13 cellular contexts compared by ENCODE assay signal in genomic region chr2:3595985-3596384, GRCh38. TPM values are rescaled to one million over a fixed set of nuclear protein-coding genes. Genes with fewer than 3 reads are reported as not detected.
A peak's percentile ranks its signal among the peaks of the same experiment; 100 is the strongest.
DNase-seq lines count a peak whose midpoint lies in the region; ATAC-seq and TF ChIP-seq lines count a peak whose summit lies in the region.
"Had no signal": no experiment of that assay in that cellular context is flagged by ENCODE, and none has a peak within 500 bp of the region (broad histone marks: within the 10 kb centered on the region; RNA-seq: fewer than 3 reads in every experiment).

No MANE protein-coding gene starts in this region.

- ATAC-seq in HG02884 (IDR thresholded peaks at IDR 0.05; ENCODE audit: unreplicated experiment) = peak; percentile 92
- peak; percentile 69 for ATAC-seq in activated CD8-positive, alpha-beta T cell treated with anti-CD3 and anti-CD28 coated beads, Interleukin-2, amount 10 ng/mL, durations not matched to agents 7 days and 5 days

- no peak overlapping the region for H3K9ac ChIP-seq in colonic mucosa (ENCODE audit: low read depth in 2 of 2, low read length in 2 of 2)

- H3K27ac Mint-ChIP-seq in activated CD8-positive, alpha-beta T cell treated with anti-CD3 and anti-CD28 coated beads, Interleukin-2, amount 10 ng/mL, durations not matched to agents 7 days and 5 days = no peak overlapping the region

- H3K36me3 Mint-ChIP-seq in activated CD8-positive, alpha-beta T cell treated with anti-CD3 and anti-CD28 coated beads, Interleukin-2, amount 10 ng/mL, durations not matched to agents 7 days and 5 days (ENCODE audit: low read depth) = no peaks in the 10 kb centered on the region

- no peak for TF ChIP-seq CTCF in colonic mucosa (IDR thresholded peaks at IDR 0.05)

- CTCF ChIA-PET in activated CD8-positive, alpha-beta T cell treated with anti-CD3 and anti-CD28 coated beads, Interleukin-2, amount 10 ng/mL, durations not matched to agents 7 days and 5 days (lab: Charles Lee) = no interaction called here

- POLR2A ChIA-PET in activated CD8-positive, alpha-beta T cell treated with anti-CD3 and anti-CD28 coated beads, Interleukin-2, amount 10 ng/mL, durations not matched to agents 7 days and 5 days (lab: Charles Lee) = no interaction called here

- H3K4me3 Mint-ChIP-seq in activated CD8-positive, alpha-beta T cell treated with anti-CD3 and anti-CD28 coated beads, Interleukin-2, amount 10 ng/mL, durations not matched to agents 7 days and 5 days = no peak overlapping the region

- H3K27me3 Mint-ChIP-seq in activated CD8-positive, alpha-beta T cell treated with anti-CD3 and anti-CD28 coated beads, Interleukin-2, amount 10 ng/mL, durations not matched to agents 7 days and 5 days (ENCODE audit: low read depth) = peaks cover 7% of the 10 kb centered on the region

- H3K4me1 Mint-ChIP-seq in activated CD8-positive, alpha-beta T cell treated with anti-CD3 and anti-CD28 coated beads, Interleukin-2, amount 10 ng/mL, durations not matched to agents 7 days and 5 days (ENCODE audit: low read depth) = peaks cover 6% of the 10 kb centered on the region

- H3K27ac ChIP-seq in colonic mucosa = no peak overlapping the region
- H3K27ac ChIP-seq: SK-N-MC had no signal

- H3K9me3 Mint-ChIP-seq in activated CD8-positive, alpha-beta T cell treated with anti-CD3 and anti-CD28 coated beads, Interleukin-2, amount 10 ng/mL, durations not matched to agents 7 days and 5 days (ENCODE audit: insufficient read depth) = no peaks in the 10 kb centered on the region

- no peak overlapping the region for H3K4me3 ChIP-seq in colonic mucosa
- H3K4me3 ChIP-seq: esophagus muscularis mucosa, SK-N-MC had no signal

- peak; percentile 38 for DNase-seq in stimulated activated naive CD4-positive, alpha-beta T cell treated with Interleukin-2 at 50 U/mL for 16 hours (lab: John Stamatoyannopoulos, UW)
- DNase-seq in stimulated activated naive CD4-positive, alpha-beta T cell (lab: John Stamatoyannopoulos, UW) = no peak
- DNase-seq in activated CD8-positive, alpha-beta T cell treated with anti-CD3 and anti-CD28 coated beads, Interleukin-2, amount 10 ng/mL, durations not matched to agents 7 days and 5 days = peak; percentile 31
- DNase-seq in NCI-H2171 treated with DMSO at 0.1 percent for 48 hours (lab: John Stamatoyannopoulos, UW) = no peak
- no peak for DNase-seq in Ammon's horn (ENCODE audit: low spot score)
- DNase-seq in colonic mucosa = no peak
- DNase-seq in NCI-H1105 treated with DMSO at 0.1 percent for 48 hours (lab: John Stamatoyannopoulos, UW) = no peak
- DNase-seq: HCEC 1CT, NCI-H187 treated with DMSO at 0.1 percent for 48 hours had no signal

- intact Hi-C loops in colonic mucosa (cut with DNase I) = no loop called here

- no peaks in the 10 kb centered on the region for H3K36me3 ChIP-seq in colonic mucosa
- H3K36me3 ChIP-seq: esophagus muscularis mucosa had no signal

- no peaks in the 10 kb centered on the region for H3K9me3 ChIP-seq in colonic mucosa
- H3K9me3 ChIP-seq: esophagus muscularis mucosa had no signal

- no peaks in the 10 kb centered on the region for H3K4me1 ChIP-seq in colonic mucosa

- H3K27me3 ChIP-seq in colonic mucosa = no peaks in the 10 kb centered on the region
- H3K27me3 ChIP-seq: esophagus muscularis mucosa had no signal

RNA-seq across cellular contexts. Expression of gene COLEC11, which starts 1.1 kb away (rescaled TPM):
- not detected for total RNA-seq in activated CD8-positive, alpha-beta T cell treated with anti-CD3 and anti-CD28 coated beads, Interleukin-2, amount 10 ng/mL, durations not matched to agents 7 days and 5 days
- under 1 TPM; 0.47 to 0.80 TPM for total RNA-seq in colonic mucosa
- total RNA-seq: mononuclear cell had no signal

RNA-seq across cellular contexts. Expression of gene RPS7, which starts 20.9 kb away (rescaled TPM):
- 1,000 to 10,000 TPM; 1,229 to 1,232 TPM for total RNA-seq in activated CD8-positive, alpha-beta T cell treated with anti-CD3 and anti-CD28 coated beads, Interleukin-2, amount 10 ng/mL, durations not matched to agents 7 days and 5 days
- total RNA-seq in colonic mucosa = 1,000 to 10,000 TPM in 1 of 2 donors, 100 to 1,000 TPM in 1; 941 to 1,015 TPM

RNA-seq across cellular contexts. Expression of gene RNASEH1, which starts 37.9 kb away (rescaled TPM):
- 10 to 100 TPM; 27.1 to 28.9 TPM for total RNA-seq in activated CD8-positive, alpha-beta T cell treated with anti-CD3 and anti-CD28 coated beads, Interleukin-2, amount 10 ng/mL, durations not matched to agents 7 days and 5 days
- 10 to 100 TPM; 13.3 to 18.8 TPM for total RNA-seq in colonic mucosa

Comparison
In these comparisons a context has a peak if more than half of its experiments do, and no peak if none do; other contexts are left out.
1. DNase-seq: peak in stimulated activated naive CD4-positive, alpha-beta T cell treated with Interleukin-2 at 50 U/mL for 16 hours (single experiment) and activated CD8-positive, alpha-beta T cell treated with anti-CD3 and anti-CD28 coated beads, Interleukin-2, amount 10 ng/mL, durations not matched to agents 7 days and 5 days (single experiment); none in stimulated activated naive CD4-positive, alpha-beta T cell (0 of 6), NCI-H2171 treated with DMSO at 0.1 percent for 48 hours (single experiment), Ammon's horn (single experiment), colonic mucosa (single experiment) and NCI-H1105 treated with DMSO at 0.1 percent for 48 hours (single experiment).